Comparison of ENCODE assay signal across 31 cellular contexts in genomic region chr12:1977588-1977987, GRCh38. TPM values are rescaled to one million over a fixed set of nuclear protein-coding genes. Genes with fewer than 3 reads are reported as not detected.
DNase-seq lines count a peak whose midpoint lies in the region; ATAC-seq, FAIRE-seq and TF ChIP-seq lines count a peak whose summit lies in the region.
"Had no signal": no experiment of that assay in that cellular context is flagged by ENCODE, and none has a peak within 500 bp of the region (broad histone marks: within the 10 kb centered on the region; RNA-seq: fewer than 3 reads in every experiment).

No MANE protein-coding gene starts in this region.

- H3K4me1 ChIP-seq in heart left ventricle = peaks cover 0 to 42% (median 17%) of the 10 kb centered on the region in 12 donors
- H3K4me1 ChIP-seq in pancreas = peaks cover 0 to 4% (median 3%) of the 10 kb centered on the region in 3 donors
- peaks cover 42% of the 10 kb centered on the region for H3K4me1 ChIP-seq in vagina
- H3K4me1 ChIP-seq: parathyroid adenoma had no signal

- peak overlapping the region in 2 of 12 donors; percentile 5 to 7 for H3K4me3 ChIP-seq in heart left ventricle
- no peak overlapping the region for H3K4me3 ChIP-seq in bronchial epithelial cell (ENCODE audit: low read depth, low read length)
- H3K4me3 ChIP-seq in pancreas = no peak overlapping the region
- H3K4me3 ChIP-seq in vagina = no peak overlapping the region
- H3K4me3 ChIP-seq: spleen, tibial nerve had no signal

- peak overlapping the region in 11 of 12 donors; percentile 12 to 92 (median 86) for H3K27ac ChIP-seq in heart left ventricle
- no peak overlapping the region for H3K27ac ChIP-seq in pancreas
- H3K27ac ChIP-seq in vagina = peak overlapping the region; percentile 76
- H3K27ac ChIP-seq: parathyroid adenoma, spleen had no signal

- no peaks in the 10 kb centered on the region for H3K9me3 Mint-ChIP-seq in activated T-cell treated with anti-CD3 and anti-CD28 coated beads, Interleukin-2, amount 50 U/mL, for 4 hours
- H3K9me3 Mint-ChIP-seq: activated naive CD8-positive, alpha-beta T cell treated with anti-CD3 and anti-CD28 coated beads, Interleukin-2, amount 50 U/mL, for 24 hours; activated T-cell treated with anti-CD3 and anti-CD28 coated beads, Interleukin-2, amount 50 U/mL, for 72 hours; CD4-positive, alpha-beta memory T cell; memory B cell; neural crest cell; stimulated activated naive CD8-positive, alpha-beta T cell treated with anti-CD3 and anti-CD28 coated beads, Interleukin-15, Interleukin-2, amounts not matched to agents 100 ng/mL and 50 ng/mL, for 24 hours had no signal

- H3K9me3 ChIP-seq in heart left ventricle = no peaks in the 10 kb centered on the region
- H3K9me3 ChIP-seq in pancreas = no peaks in the 10 kb centered on the region
- H3K9me3 ChIP-seq in vagina = no peaks in the 10 kb centered on the region
- H3K9me3 ChIP-seq: spleen, tibial nerve had no signal

- 10 to 11% (median 11%) methylated on average over 1 of the region's 1 CpG for WGBS in heart left ventricle, 4 donors
- WGBS in pancreas, 2 donors = 23 to 40% methylated on average over 1 of the region's 1 CpG

- FAIRE-seq in bronchial epithelial cell (lab: Jason Lieb, UNC) = no peak
- FAIRE-seq in pancreas (lab: Jason Lieb, UNC) = peak; percentile 41
- FAIRE-seq: A204.1, GM18507, GM19239 had no signal

- DNase-seq in heart left ventricle (no peak), Right ventricle myocardium superior (no peak), bronchial epithelial cell (ENCODE audit: low read depth) (peak; percentile 9), pancreas (no peak), vagina (ENCODE audit: extremely low spot score in 2 of 2) (no peak), NCI-H524 (lab: John Stamatoyannopoulos, UW) (no peak)
- no peak for DNase-seq in effector CD4-positive, alpha-beta T cell
- DNase-seq in activated T-cell treated with anti-CD3 and anti-CD28 coated beads, Interleukin-2, amount 50 U/mL, for 4 hours = no peak
- DNase-seq: activated naive CD4-positive, alpha-beta T cell; activated naive CD8-positive, alpha-beta T cell treated with anti-CD3 and anti-CD28 coated beads, Interleukin-2, amount 50 U/mL, for 24 hours; activated T-cell treated with anti-CD3 and anti-CD28 coated beads, Interleukin-2, amount 50 U/mL, for 72 hours; AML-193; CD4-positive, alpha-beta memory T cell; NCI-H1436; NCI-H2081 treated with DMSO at 0.1 percent for 48 hours; NCI-H2227 treated with DMSO at 0.1 percent for 48 hours; NCI-H69; SHP77; spleen; stimulated activated CD4-positive, alpha-beta T cell treated with anti-CD3 and anti-CD28 coated beads, Interleukin-2, amount 100 ng/mL, for 24 hours; stimulated activated CD8-positive, alpha-beta memory T cell treated with anti-CD3 and anti-CD28 coated beads, Interleukin-4, amount 100 ng/mL, for 48 hours; T-helper 2 cell had no signal

- H3K27me3 ChIP-seq in heart left ventricle (no peaks in the 10 kb centered on the region), bronchial epithelial cell (ENCODE audit: control insufficient read depth, insufficient read depth, low read length) (no peaks in the 10 kb centered on the region), pancreas (no peaks in the 10 kb centered on the region), vagina (no peaks in the 10 kb centered on the region)
- H3K27me3 ChIP-seq: spleen, tibial nerve had no signal

- ATAC-seq in heart left ventricle = no peak
- no peak for ATAC-seq in Right ventricle myocardium superior (ENCODE audit: poor library complexity)
- no peak for ATAC-seq in pancreas
- no peak for ATAC-seq in activated T-cell treated with anti-CD3 and anti-CD28 coated beads, Interleukin-2, amount 50 U/mL, for 4 hours
- ATAC-seq: activated naive CD8-positive, alpha-beta T cell treated with anti-CD3 and anti-CD28 coated beads, Interleukin-2, amount 50 U/mL, for 24 hours; activated T-cell treated with anti-CD3 and anti-CD28 coated beads, Interleukin-2, amount 50 U/mL, for 72 hours had no signal

- H3K36me3 ChIP-seq in heart left ventricle = no peaks in the 10 kb centered on the region
- no peaks in the 10 kb centered on the region for H3K36me3 ChIP-seq in bronchial epithelial cell (ENCODE audit: control insufficient read depth, insufficient read depth, low read length)
- H3K36me3 ChIP-seq in pancreas = no peaks in the 10 kb centered on the region
- no peaks in the 10 kb centered on the region for H3K36me3 ChIP-seq in vagina
- H3K36me3 ChIP-seq: tibial nerve had no signal

- no peak overlapping the region for H3K4me3 Mint-ChIP-seq in activated T-cell treated with anti-CD3 and anti-CD28 coated beads, Interleukin-2, amount 50 U/mL, for 4 hours
- H3K4me3 Mint-ChIP-seq: activated naive CD8-positive, alpha-beta T cell treated with anti-CD3 and anti-CD28 coated beads, Interleukin-2, amount 50 U/mL, for 24 hours; activated T-cell treated with anti-CD3 and anti-CD28 coated beads, Interleukin-2, amount 50 U/mL, for 72 hours; CD4-positive, alpha-beta memory T cell; memory B cell; neural crest cell; stimulated activated naive CD8-positive, alpha-beta T cell treated with anti-CD3 and anti-CD28 coated beads, Interleukin-15, Interleukin-2, amounts not matched to agents 100 ng/mL and 50 ng/mL, for 24 hours had no signal

- intact Hi-C loops in heart left ventricle (cut with DNase I) (loop anchor here in 4 of 10 donors (5.0 to 10.0 kb wide), 4 partner anchors 57 to 297 kb away; no protein-coding TSS in a partner anchor), Right ventricle myocardium superior (cut with DNase I) (no loop called here), pancreas (cut with DNase I) (no loop called here), vagina (cut with DNase I) (no loop called here)

- H3K27me3 Mint-ChIP-seq in activated T-cell treated with anti-CD3 and anti-CD28 coated beads, Interleukin-2, amount 50 U/mL, for 4 hours (ENCODE audit: low read depth) = no peaks in the 10 kb centered on the region
- H3K27me3 Mint-ChIP-seq: activated naive CD8-positive, alpha-beta T cell treated with anti-CD3 and anti-CD28 coated beads, Interleukin-2, amount 50 U/mL, for 24 hours; CD4-positive, alpha-beta memory T cell; memory B cell; stimulated activated naive CD8-positive, alpha-beta T cell treated with anti-CD3 and anti-CD28 coated beads, Interleukin-15, Interleukin-2, amounts not matched to agents 100 ng/mL and 50 ng/mL, for 24 hours had no signal

- TF ChIP-seq POLR2A in heart left ventricle (IDR thresholded peaks at IDR 0.05) (no peak), vagina (IDR thresholded peaks at IDR 0.05) (no peak)

- TF ChIP-seq CTCF in heart left ventricle (IDR thresholded peaks at IDR 0.05) = no peak
- TF ChIP-seq CTCF in bronchial epithelial cell (IDR thresholded peaks at IDR 0.05; ENCODE audit: insufficient read depth, low read length, severe bottlenecking) = no peak
- TF ChIP-seq CTCF in pancreas (IDR thresholded peaks at IDR 0.05) = no peak
- no peak for TF ChIP-seq CTCF in vagina (IDR thresholded peaks at IDR 0.05)

- H3K4me1 Mint-ChIP-seq in activated T-cell treated with anti-CD3 and anti-CD28 coated beads, Interleukin-2, amount 50 U/mL, for 4 hours (ENCODE audit: low read depth) = peaks cover 5% of the 10 kb centered on the region
- H3K4me1 Mint-ChIP-seq: activated naive CD8-positive, alpha-beta T cell treated with anti-CD3 and anti-CD28 coated beads, Interleukin-2, amount 50 U/mL, for 24 hours; memory B cell had no signal

- peaks cover 18% of the 10 kb centered on the region for H3K36me3 Mint-ChIP-seq in activated T-cell treated with anti-CD3 and anti-CD28 coated beads, Interleukin-2, amount 50 U/mL, for 4 hours (ENCODE audit: insufficient read depth)

RNA-seq across cellular contexts. Expression of gene DCP1B, which starts 26.7 kb away (rescaled TPM):
- total RNA-seq in heart left ventricle (1 to 10 TPM; 1.4 to 5.4 (median 2.4) TPM), Right ventricle myocardium superior (1.6 TPM), bronchial epithelial cell (1.3 and 2.9 TPM in 2 replicates), pancreas (1 to 10 TPM; 5.3 to 7.1 (median 6.6) TPM), vagina (17.4 TPM)
- polyA plus RNA-seq in heart left ventricle (1 to 10 TPM; 1.3 to 5.7 TPM), pancreas (1 to 10 TPM; 3.4 to 7.5 TPM)
- 10 to 100 TPM in 1 of 3 donors, 1 to 10 TPM in 2; 8.1 to 11.4 (median 9.2) TPM for total RNA-seq in activated T-cell treated with anti-CD3 and anti-CD28 coated beads, Interleukin-2, amount 50 U/mL, for 4 hours

RNA-seq across cellular contexts. Expression of gene CACNA2D4, which starts 59.1 kb away (rescaled TPM):
- total RNA-seq in heart left ventricle (1 to 10 TPM in 5 of 9 donors, under 1 TPM in 4; 0.10 to 9.0 (median 1.2) TPM), Right ventricle myocardium superior (1.0 TPM), bronchial epithelial cell (0.13 TPM in 1 of 2 replicates, not detected in the other), pancreas (1 to 10 TPM in 5 of 6 donors, under 1 TPM in 1; 0.60 to 3.1 (median 1.6) TPM), vagina (2.2 TPM)
- polyA plus RNA-seq in heart left ventricle (1 to 10 TPM in 1 of 2 donors, under 1 TPM in 1; 0.69 to 1.8 TPM), pancreas (1 to 10 TPM; 2.0 to 2.7 TPM)
- total RNA-seq in activated T-cell treated with anti-CD3 and anti-CD28 coated beads, Interleukin-2, amount 50 U/mL, for 4 hours = 1 to 10 TPM; 3.4 to 7.1 (median 3.5) TPM
- total RNA-seq: H4 had no signal

Comparison
In these comparisons a context has a peak if more than half of its experiments do, and no peak if none do; other contexts are left out.
1. H3K27ac ChIP-seq: peak in heart left ventricle (11 of 12) and vagina (single experiment); none in pancreas (0 of 4).